8 cellular contexts compared by ENCODE assay signal in the genomic region with DNA sequence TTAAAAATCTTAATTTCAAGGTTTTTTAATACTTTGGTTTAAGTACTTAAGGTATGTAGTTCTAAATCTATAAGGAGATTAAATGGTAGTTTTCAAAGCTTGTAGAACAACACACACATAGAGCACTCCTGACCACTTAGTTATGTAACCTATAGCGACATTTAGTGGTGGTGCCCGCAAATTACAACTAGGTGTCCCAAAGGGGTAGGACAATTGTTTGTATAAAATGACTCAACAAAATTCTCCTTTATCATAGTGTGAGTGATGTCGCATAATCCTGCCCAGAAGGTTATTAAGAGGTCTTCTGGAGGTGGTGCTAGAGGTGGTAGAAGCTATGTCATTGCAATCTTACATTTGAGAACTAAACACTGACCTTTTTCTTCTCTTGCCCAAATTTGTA.
DNase-seq lines count a peak whose midpoint lies in the region; ATAC-seq, FAIRE-seq and TF ChIP-seq lines count a peak whose summit lies in the region.

No MANE protein-coding gene starts in this region.

- no peaks in the 10 kb centered on the region for H4K20me1 ChIP-seq in H1 (replicated peaks in 1 of 2; ENCODE audit: control insufficient read depth in 1 of 2, insufficient read depth in 2 of 2, low read length in 2 of 2)

- H2BK120ac ChIP-seq in H1 (replicated peaks; ENCODE audit: low read depth, low read length), result no peak overlapping the region

- POLR2A ChIA-PET in activated CD4-positive, alpha-beta memory T cell treated with anti-CD3 and anti-CD28 coated beads for 36 hours (lab: Charles Lee), result no interaction called here
- POLR2A ChIA-PET in H1 (lab: Charles Lee; ENCODE audit: partially characterized antibody), result no interaction called here

- H3K4me1 ChIP-seq in CD4-positive, CD25-positive, alpha-beta regulatory T cell (ENCODE audit: control insufficient read depth, insufficient read depth, low read length, poor library complexity, severe bottlenecking), result no peaks in the 10 kb centered on the region
- H3K4me1 ChIP-seq in H1 (replicated peaks in 1 of 4; ENCODE audit: control insufficient read depth in 3 of 4, insufficient read depth in 4 of 4, low read length in 3 of 4), result no peaks in the 10 kb centered on the region

- no peak overlapping the region for H4K91ac ChIP-seq in H1 (replicated peaks; ENCODE audit: insufficient read length, low read length)

- H3K23me2 ChIP-seq in H1 (ENCODE audit: low read depth, low read length), result no peaks in the 10 kb centered on the region

- H3K4ac ChIP-seq in H1 (replicated peaks; ENCODE audit: insufficient read length, low read depth, low read length), result no peak overlapping the region

- no peaks in the 10 kb centered on the region for H3K4me1 Mint-ChIP-seq in CD4-positive, CD25-positive, alpha-beta regulatory T cell
- peaks cover 8% of the 10 kb centered on the region for H3K4me1 Mint-ChIP-seq in activated CD4-positive, alpha-beta memory T cell treated with anti-CD3 and anti-CD28 coated beads for 36 hours (ENCODE audit: low read depth)
- H3K4me1 Mint-ChIP-seq in memory B cell, result peaks cover 2% of the 10 kb centered on the region

- no peak overlapping the region for H3K9ac ChIP-seq in H1 (replicated peaks in 1 of 4; ENCODE audit: extremely low read depth in 1 of 4, low read depth in 3 of 4, low read length in 3 of 4)

- H2AFZ ChIP-seq in H1 (ENCODE audit: low read length), result peak overlapping the region; percentile 94; the same call in 1 of the 2 replicates

- no peak for TF ChIP-seq POLR2A in H1 (IDR thresholded peaks at IDR 0.05; ENCODE audit: control extremely low read depth in 1 of 2, low read depth in 2 of 2, low read length in 2 of 2)

- peak; percentile 41 to 81 (median 65) for DNase-seq in CD4-positive, CD25-positive, alpha-beta regulatory T cell
- DNase-seq in NCI-H526 treated with DMSO at 0.1 percent for 48 hours (lab: John Stamatoyannopoulos, UW), result peak; percentile 40
- DNase-seq in activated CD4-positive, alpha-beta memory T cell treated with anti-CD3 and anti-CD28 coated beads for 36 hours, result peak; percentile 79
- peak; percentile 9 to 80 for DNase-seq in H1 (ENCODE audit: low read depth in 1 of 2, low spot score in 2 of 2)
- DNase-seq in memory B cell (ENCODE audit: low spot score in 2 of 2), result peak; percentile 70 to 79
- peak; percentile 38 to 52 for DNase-seq in stimulated activated CD8-positive, alpha-beta memory T cell treated with anti-CD3 and anti-CD28 coated beads, Interleukin-15, amount 100 ng/mL, for 48 hours (ENCODE audit: low read depth in 2 of 2)

- H3K27me3 Mint-ChIP-seq in CD4-positive, CD25-positive, alpha-beta regulatory T cell, result peaks cover 5% of the 10 kb centered on the region
- H3K27me3 Mint-ChIP-seq in activated CD4-positive, alpha-beta memory T cell treated with anti-CD3 and anti-CD28 coated beads for 36 hours, result peaks cover 2% of the 10 kb centered on the region
- H3K27me3 Mint-ChIP-seq in memory B cell, result no peaks in the 10 kb centered on the region

- H2BK15ac ChIP-seq in H1 (ENCODE audit: low read length), result no peak overlapping the region

- no peaks in the 10 kb centered on the region for H3K36me3 ChIP-seq in CD4-positive, CD25-positive, alpha-beta regulatory T cell (ENCODE audit: control insufficient read depth, insufficient read depth, low read length)
- H3K36me3 ChIP-seq in H1 (ENCODE audit: control insufficient read depth in 2 of 4, insufficient read depth in 4 of 4, low read length in 3 of 4), result no peaks in the 10 kb centered on the region

- H3K27ac Mint-ChIP-seq in CD4-positive, CD25-positive, alpha-beta regulatory T cell, result no peak overlapping the region
- no peak overlapping the region for H3K27ac Mint-ChIP-seq in activated CD4-positive, alpha-beta memory T cell treated with anti-CD3 and anti-CD28 coated beads for 36 hours
- H3K27ac Mint-ChIP-seq in memory B cell, result no peak overlapping the region

- peak; percentile 86 to 88 for TF ChIP-seq RAD21 in H1 (IDR thresholded peaks at IDR 0.05 in 1 of 2, conservative IDR thresholded peaks at IDR 0.05 in 1 of 2; ENCODE audit: low read depth in 2 of 2, low read length in 2 of 2)

- no peak overlapping the region for H3K4me2 ChIP-seq in H1 (ENCODE audit: insufficient read depth in 1 of 2, low read depth in 2 of 2, low read length in 2 of 2)

- no peak overlapping the region for H3K56ac ChIP-seq in H1 (replicated peaks; ENCODE audit: insufficient read length, low read depth, low read length)

- H3K36me3 Mint-ChIP-seq in CD4-positive, CD25-positive, alpha-beta regulatory T cell, result no peaks in the 10 kb centered on the region
- no peaks in the 10 kb centered on the region for H3K36me3 Mint-ChIP-seq in activated CD4-positive, alpha-beta memory T cell treated with anti-CD3 and anti-CD28 coated beads for 36 hours
- no peaks in the 10 kb centered on the region for H3K36me3 Mint-ChIP-seq in memory B cell

- H3K27me3 ChIP-seq in CD4-positive, CD25-positive, alpha-beta regulatory T cell (ENCODE audit: control insufficient read depth, insufficient read depth, low read length), result peaks cover 5% of the 10 kb centered on the region
- peaks cover 0 to 1% (median 0%) of the 10 kb centered on the region in 4 experiments; a peak in 1 of 7 replicates for H3K27me3 ChIP-seq in H1 (replicated peaks in 1 of 4; ENCODE audit: control insufficient read depth in 3 of 4, extremely low read depth in 1 of 4, insufficient read depth in 3 of 4, low read length in 3 of 4)

- TF ChIP-seq CTCF in H1 (IDR thresholded peaks at IDR 0.05; ENCODE audit: control extremely low read depth in 1 of 3, insufficient read depth in 1 of 3, low read depth in 1 of 3, low read length in 3 of 3), result peak in 2 of 3 experiments; percentile 64 to 77; a peak in 3 of 4 replicates

- H3K79me1 ChIP-seq in H1 (ENCODE audit: low read depth, low read length), result no peaks in the 10 kb centered on the region

- peak overlapping the region; percentile 44; the same call in 1 of the 2 replicates for H2BK12ac ChIP-seq in H1 (ENCODE audit: low read depth, low read length)

- intact Hi-C loops in activated CD4-positive, alpha-beta memory T cell treated with anti-CD3 and anti-CD28 coated beads for 36 hours (cut with micrococcal nuclease), result loop anchor here (1.0 to 10.0 kb wide), 7 partner anchors 16 to 520 kb away; no protein-coding TSS in a partner anchor

- no peak overlapping the region for H3K18ac ChIP-seq in H1 (ENCODE audit: extremely low read depth, low read length)

- H3K23ac ChIP-seq in H1 (ENCODE audit: insufficient read length), result no peak overlapping the region

- no peak overlapping the region for H3K4me3 Mint-ChIP-seq in CD4-positive, CD25-positive, alpha-beta regulatory T cell
- no peak overlapping the region for H3K4me3 Mint-ChIP-seq in activated CD4-positive, alpha-beta memory T cell treated with anti-CD3 and anti-CD28 coated beads for 36 hours
- H3K4me3 Mint-ChIP-seq in memory B cell, result no peak overlapping the region

- no peak overlapping the region for H4K5ac ChIP-seq in H1 (ENCODE audit: insufficient read length, low read depth, low read length)

- peak overlapping the region; percentile 40; the same call in 1 of the 2 replicates for H2BK20ac ChIP-seq in H1 (ENCODE audit: low read length)

- no peak overlapping the region for H3K27ac ChIP-seq in CD4-positive, CD25-positive, alpha-beta regulatory T cell (ENCODE audit: insufficient read depth, low read length, poor library complexity, severe bottlenecking)
- H3K27ac ChIP-seq in H1 (ENCODE audit: low read depth, low read length), result no peak overlapping the region

- no peak overlapping the region for H3K4me3 ChIP-seq in CD4-positive, CD25-positive, alpha-beta regulatory T cell (ENCODE audit: low read depth, low read length)
- H3K4me3 ChIP-seq in H1 (ENCODE audit: extremely low read depth in 1 of 4, insufficient read depth in 2 of 4, low read depth in 3 of 4, low read length in 4 of 4), result no peak overlapping the region

- 3% methylated on average over 3 of the region's 3 CpGs; no CpG with 5 or more reads in 1 of the 2 experiments for WGBS in H1 (ENCODE audit: extremely low coverage in 1 of 2, insufficient coverage in 1 of 2, insufficient read length in 1 of 2, insufficient replicate concordance in 2 of 2, low coverage in 1 of 2, low lambda C conversion rate in 2 of 2, missing lambda C conversion rate in 1 of 2), 2 experiments

- peaks cover 0 to 3% (median 0%) of the 10 kb centered on the region in 7 donors for H3K9me3 Mint-ChIP-seq in CD4-positive, CD25-positive, alpha-beta regulatory T cell
- H3K9me3 Mint-ChIP-seq in activated CD4-positive, alpha-beta memory T cell treated with anti-CD3 and anti-CD28 coated beads for 36 hours, result no peaks in the 10 kb centered on the region
- no peaks in the 10 kb centered on the region for H3K9me3 Mint-ChIP-seq in memory B cell

- no peak overlapping the region for H3K14ac ChIP-seq in H1 (ENCODE audit: insufficient read length)

- no peak overlapping the region for H2BK5ac ChIP-seq in H1 (ENCODE audit: low read depth, low read length)

- no peak overlapping the region for H2AK5ac ChIP-seq in H1 (ENCODE audit: low read depth, low read length)

- FAIRE-seq in H1 (lab: Jason Lieb, UNC), result peak; percentile 72

- peak; percentile 74 to 77 for ATAC-seq in CD4-positive, CD25-positive, alpha-beta regulatory T cell (ENCODE audit: low read depth in 2 of 2)
- ATAC-seq in GM19372 (IDR thresholded peaks at IDR 0.05; ENCODE audit: low read depth, unreplicated experiment), result peak; percentile 86
- ATAC-seq in HG03571 (IDR thresholded peaks at IDR 0.05; ENCODE audit: unreplicated experiment), result peak; percentile 82
- ATAC-seq in memory B cell (ENCODE audit: low read depth), result peak; percentile 95

- CTCF ChIA-PET in activated CD4-positive, alpha-beta memory T cell treated with anti-CD3 and anti-CD28 coated beads for 36 hours (lab: Charles Lee), result interaction anchor here (0.5 to 9.5 kb wide), 20 partner anchors 16 to 440 kb away, joined by 3 to 183 read pairs (median 4); a partner anchor contains a TSS
- CTCF ChIA-PET in H1 (lab: Charles Lee; ENCODE audit: partially characterized antibody), result interaction anchor here (0.7 to 5.3 kb wide), 35 partner anchors 8 to 448 kb away, joined by 3 to 38 read pairs (median 3); a partner anchor contains a TSS

- no peaks in the 10 kb centered on the region for H3K9me3 ChIP-seq in CD4-positive, CD25-positive, alpha-beta regulatory T cell (ENCODE audit: control insufficient read depth in 2 of 2, low read length in 2 of 2)
- H3K9me3 ChIP-seq in H1 (ENCODE audit: insufficient read depth in 2 of 2, low read depth in 1 of 2, low read length in 1 of 2), result no peaks in the 10 kb centered on the region

- H4K8ac ChIP-seq in H1 (ENCODE audit: extremely low read depth, insufficient read depth, low read length), result no peak overlapping the region

- TF ChIP-seq EP300 in H1 (IDR thresholded peaks at IDR 0.05; ENCODE audit: borderline replicate concordance in 1 of 2, low read depth in 2 of 2, low read length in 2 of 2), result no peak

- H3K79me2 ChIP-seq in H1 (ENCODE audit: control insufficient read depth in 1 of 2, insufficient read depth in 2 of 2, low read length in 2 of 2), result no peaks in the 10 kb centered on the region

TF ChIP-seq in H1, 55 proteins besides CTCF, POLR2A, EP300 and RAD21 (continues in another document):
- TF ChIP-seq MAFK (IDR thresholded peaks at IDR 0.05; ENCODE audit: low read depth, low read length) (peak; percentile 75), HDAC6 (IDR thresholded peaks at IDR 0.05; ENCODE audit: low read depth, low read length) (no peak), CBX5 (IDR thresholded peaks at IDR 0.05; ENCODE audit: low read depth, low read length) (no peak), KDM5A (IDR thresholded peaks at IDR 0.05; ENCODE audit: low read length) (no peak), BACH1 (IDR thresholded peaks at IDR 0.05; ENCODE audit: low read length) (peak; percentile 93)
